10 cellular contexts compared by ENCODE assay signal in the genomic region with DNA sequence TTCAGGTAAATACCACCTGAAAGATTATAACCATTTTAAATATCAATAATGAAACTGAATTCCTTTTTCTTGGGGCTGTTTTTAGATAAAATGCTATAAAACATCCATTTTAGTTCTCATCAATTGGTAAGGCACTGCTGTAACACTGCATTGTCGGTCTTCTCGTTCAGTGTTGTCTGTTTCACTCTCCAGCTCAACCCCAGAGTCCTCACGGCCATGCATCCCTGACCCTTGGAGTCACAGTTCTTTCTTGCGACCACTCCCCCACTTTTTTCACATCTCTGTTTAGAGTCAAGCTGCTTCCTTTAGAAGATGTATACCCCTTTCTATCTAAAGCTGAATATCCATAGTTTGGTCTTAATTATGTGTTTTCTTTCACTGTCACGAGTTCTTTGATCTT. TPM values are rescaled to one million over a fixed set of nuclear protein-coding genes. Genes with fewer than 3 reads are reported as not detected.
"Had no signal": no experiment of that assay in that cellular context is flagged by ENCODE, and none has a peak within 500 bp of the region (broad histone marks: within the 10 kb centered on the region; RNA-seq: fewer than 3 reads in every experiment).

No MANE protein-coding gene starts in this region.

RNA-seq across cellular contexts. Expression of gene OR2A42, which starts 7.6 kb away (rescaled TPM):
- total RNA-seq: activated B cell treated with CpG ODN at 0.5 μM for 24 hours; activated CD4-positive, alpha-beta memory T cell treated with anti-CD3 and anti-CD28 coated beads for 36 hours; activated CD4-positive, alpha-beta memory T cell treated with anti-CD3 and anti-CD28 coated beads, Interleukin-2, amount 10 ng/mL, durations not matched to agents 7 days and 5 days; activated CD4-positive, alpha-beta T cell treated with anti-CD3 and anti-CD28 coated beads for 36 hours; activated CD4-positive, alpha-beta T cell treated with anti-CD3 and anti-CD28 coated beads, Interleukin-2, amount 10 ng/mL, durations not matched to agents 24 days and 14 days; activated CD8-positive, alpha-beta memory T cell treated with anti-CD3 and anti-CD28 coated beads for 36 hours; activated CD8-positive, alpha-beta memory T cell treated with anti-CD3 and anti-CD28 coated beads, Interleukin-2, amount 10 ng/mL, durations not matched to agents 7 days and 5 days; activated CD8-positive, alpha-beta T cell treated with anti-CD3 and anti-CD28 coated beads for 36 hours; activated CD8-positive, alpha-beta T cell treated with anti-CD3 and anti-CD28 coated beads, Interleukin-2, amount 10 ng/mL, durations not matched to agents 7 days and 5 days; T-helper 2 cell treated with Interferon-gamma antibody and Interleukin-4, amounts not matched to agents 100 ng/mL and 5 ng/mL, for 36 hours had no signal

RNA-seq across cellular contexts. Expression of gene CTAGE8, which starts 22.1 kb away (rescaled TPM):
- total RNA-seq: activated CD8-positive, alpha-beta memory T cell treated with anti-CD3 and anti-CD28 coated beads, Interleukin-2, amount 10 ng/mL, durations not matched to agents 7 days and 5 days had no signal
